Comparison of ENCODE assay signal across 10 cellular contexts in the genomic region with DNA sequence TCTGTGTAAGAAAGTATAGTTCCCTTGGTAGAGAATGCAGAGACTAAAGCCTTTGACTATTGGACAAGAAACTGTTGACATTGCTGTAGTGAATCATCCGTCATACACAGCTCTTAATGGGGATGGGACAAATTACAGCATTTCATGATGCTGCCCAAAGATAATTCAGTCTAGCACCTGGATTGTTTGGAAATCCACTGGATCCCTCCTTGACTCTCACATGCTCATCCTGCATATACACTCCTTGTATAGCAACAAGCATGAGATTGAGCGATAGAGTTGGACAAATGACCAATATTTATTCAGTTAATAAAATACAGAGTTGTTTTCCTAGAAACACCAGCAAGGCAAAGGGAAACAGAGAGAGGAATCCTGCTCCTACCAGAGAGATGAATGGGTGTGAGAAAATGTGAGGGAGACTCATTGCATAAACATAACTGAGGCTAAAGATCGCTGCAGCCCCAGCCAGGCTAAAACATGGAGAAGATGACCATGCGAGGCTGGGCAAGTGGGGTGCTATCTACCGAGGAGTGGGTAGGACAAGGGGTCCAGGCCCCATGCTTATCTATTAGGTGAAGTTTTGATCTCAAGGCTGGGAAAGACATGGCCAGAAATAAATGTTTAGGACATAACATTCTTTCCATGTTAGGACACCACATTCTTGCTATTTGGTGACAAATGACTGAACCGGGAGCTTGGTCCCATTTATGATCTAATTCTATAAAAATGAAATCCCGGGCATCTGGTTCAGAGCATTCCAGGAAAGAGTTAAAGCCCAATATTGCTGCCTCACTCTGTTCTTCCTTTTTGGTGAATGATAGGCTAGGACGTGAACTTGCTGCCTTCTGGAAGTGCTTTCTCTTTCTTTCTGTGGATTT.
A peak's percentile ranks its signal among the peaks of the same experiment; 100 is the strongest.
DNase-seq lines count a peak whose midpoint lies in the region; ATAC-seq and TF ChIP-seq lines count a peak whose summit lies in the region.
"Had no signal": no experiment of that assay in that cellular context is flagged by ENCODE, and none has a peak within 500 bp of the region (broad histone marks: within the 10 kb centered on the region; RNA-seq: fewer than 3 reads in every experiment).

No MANE protein-coding gene starts in this region.

- H3K27ac ChIP-seq in SJSA1 (peak overlapping the region; percentile 100), psoas muscle (peak overlapping the region; percentile 66)

- CTCF ChIA-PET in Calu3 (lab: Charles Lee), result interaction anchor here (0.6 to 2.7 kb wide), 6 partner anchors 11 to 208 kb away, joined by 3 to 6 read pairs (median 4); no protein-coding TSS in a partner anchor

- H3K36me3 ChIP-seq in SJSA1, result no peaks in the 10 kb centered on the region
- H3K36me3 ChIP-seq in psoas muscle (ENCODE audit: insufficient read depth in 1 of 2, low read depth in 1 of 2), result no peaks in the 10 kb centered on the region

- DNase-seq in Calu3, result no peak
- DNase-seq in SJSA1 (ENCODE audit: low read depth in 1 of 2, low spot score in 2 of 2), result peak; percentile 70 to 94
- DNase-seq in fibroblast of the aortic adventitia (ENCODE audit: low read depth), result peak; percentile 32
- DNase-seq in psoas muscle, result no peak
- no peak for DNase-seq in stimulated activated CD4-positive, alpha-beta T cell treated with anti-CD3 and anti-CD28 coated beads, Interleukin-12 subunit alpha, Interleukin-12 subunit beta, amount 100 ng/mL, for 4 hours
- no peak for DNase-seq in natural killer cell
- DNase-seq in NCI-H2107 (lab: John Stamatoyannopoulos, UW), result no peak
- no peak for DNase-seq in NCI-H2029 treated with DMSO at 0.1 percent for 48 hours (lab: John Stamatoyannopoulos, UW)
- DNase-seq: GF-D8, T1000 had no signal

- no peaks in the 10 kb centered on the region for H3K27me3 Mint-ChIP-seq in Calu3 (ENCODE audit: unreplicated experiment)
- no peaks in the 10 kb centered on the region for H3K27me3 Mint-ChIP-seq in natural killer cell (ENCODE audit: low read depth in 2 of 2)

- H3K9me3 Mint-ChIP-seq in Calu3 (ENCODE audit: low read depth, unreplicated experiment) (no peaks in the 10 kb centered on the region), natural killer cell (peaks cover 0 to 8% of the 10 kb centered on the region in 2 donors)

- H3K4me3 ChIP-seq in SJSA1 (peak overlapping the region; percentile 30), fibroblast of the aortic adventitia (ENCODE audit: low read depth, low read length) (peak overlapping the region; percentile 50), psoas muscle (peak overlapping the region; percentile 49)

- no peaks in the 10 kb centered on the region for H3K36me3 Mint-ChIP-seq in Calu3 (ENCODE audit: insufficient read depth, unreplicated experiment)
- H3K36me3 Mint-ChIP-seq in natural killer cell, result no peaks in the 10 kb centered on the region

- H3K27ac Mint-ChIP-seq in Calu3 (ENCODE audit: unreplicated experiment), result peak overlapping the region; percentile 95
- H3K27ac Mint-ChIP-seq in natural killer cell, result no peak overlapping the region

- H3K9me3 ChIP-seq in SJSA1 (replicated peaks), result no peaks in the 10 kb centered on the region
- H3K9me3 ChIP-seq in psoas muscle, result no peaks in the 10 kb centered on the region

- BruUV-seq in Calu3 (replicated peaks; lab: Mats Ljungman, UMichigan), result no TSS peak

- 35 to 52% (median 40%) methylated on average over 8 of the region's 8 CpGs for WGBS in psoas muscle, 3 donors

- peaks cover 50% of the 10 kb centered on the region for H3K4me1 Mint-ChIP-seq in Calu3 (ENCODE audit: low read depth, unreplicated experiment)
- H3K4me1 Mint-ChIP-seq in natural killer cell, result peaks cover 0 to 5% of the 10 kb centered on the region in 2 donors

- TF ChIP-seq CTCF in Calu3 (IDR thresholded peaks at IDR 0.05; ENCODE audit: unreplicated experiment) (no peak), fibroblast of the aortic adventitia (IDR thresholded peaks at IDR 0.05; ENCODE audit: insufficient read depth, low read length) (no peak), psoas muscle (IDR thresholded peaks at IDR 0.05) (no peak), natural killer cell (IDR thresholded peaks at IDR 0.05) (no peak)

- H3K27me3 ChIP-seq in SJSA1 (replicated peaks), result no peaks in the 10 kb centered on the region
- no peaks in the 10 kb centered on the region for H3K27me3 ChIP-seq in psoas muscle (ENCODE audit: insufficient read depth in 3 of 3, low read length in 2 of 3)

- peaks cover 53% of the 10 kb centered on the region for H3K4me1 ChIP-seq in SJSA1 (replicated peaks)
- peaks cover 29% of the 10 kb centered on the region for H3K4me1 ChIP-seq in psoas muscle

- intact Hi-C loops in Calu3 (cut with micrococcal nuclease; ENCODE audit: unreplicated experiment) (loop anchor here (5.0 kb wide), 1 partner anchor 49 kb away; no protein-coding TSS in a partner anchor), psoas muscle (cut with DNase I) (no loop called here), natural killer cell (cut with micrococcal nuclease) (no loop called here)

- ATAC-seq in psoas muscle (peak in 1 of 4 donors; percentile 40), natural killer cell (no peak)

- H3K4me3 Mint-ChIP-seq in Calu3 (ENCODE audit: low read depth, unreplicated experiment) (peak overlapping the region; percentile 62), natural killer cell (no peak overlapping the region)

Comparison
In these comparisons a context has a peak if more than half of its experiments do, and no peak if none do; other contexts are left out.
1. DNase-seq: peak in SJSA1 (2 of 2) and fibroblast of the aortic adventitia (single experiment); none in Calu3 (single experiment), psoas muscle (0 of 2), stimulated activated CD4-positive, alpha-beta T cell treated with anti-CD3 and anti-CD28 coated beads, Interleukin-12 subunit alpha, Interleukin-12 subunit beta, amount 100 ng/mL, for 4 hours (single experiment), natural killer cell (single experiment), NCI-H2107 (single experiment) and NCI-H2029 treated with DMSO at 0.1 percent for 48 hours (single experiment).
2. Peak in every context shown above with its lines, with median percentiles within 50 percentile points of each other: H3K4me3 ChIP-seq.